Comparison of ENCODE assay signal across 9 cellular contexts in genomic region chr1:28160677-28161328, GRCh38. TPM values are rescaled to one million over a fixed set of nuclear protein-coding genes. Genes with fewer than 3 reads are reported as not detected.
A peak's percentile ranks its signal among the peaks of the same experiment; 100 is the strongest.
DNase-seq lines count a peak whose midpoint lies in the region; ATAC-seq and TF ChIP-seq lines count a peak whose summit lies in the region.
"Had no signal": no experiment of that assay in that cellular context is flagged by ENCODE, and none has a peak within 500 bp of the region (broad histone marks: within the 10 kb centered on the region; RNA-seq: fewer than 3 reads in every experiment).

No MANE protein-coding gene starts in this region.

- H4K91ac ChIP-seq in IMR-90 (ENCODE audit: insufficient read depth, low read depth, low read length), result peak overlapping the region; percentile 87

- CTCF ChIA-PET in IMR-90 (lab: Yijun Ruan, JAX), result interaction anchor here (1.0 kb wide), 1 partner anchor 49 kb away, joined by 4 read pairs; no protein-coding TSS in a partner anchor

- H2AK5ac ChIP-seq in IMR-90 (ENCODE audit: low read depth, low read length), result peak overlapping the region; percentile 80; the same call in 1 of the 2 replicates

- peak overlapping the region; percentile 68 for H2BK20ac ChIP-seq in IMR-90 (ENCODE audit: low read depth, low read length)

- H3K27me3 ChIP-seq in IMR-90 (ENCODE audit: control insufficient read depth, insufficient read depth, low read length), result no peaks in the 10 kb centered on the region

- H3K4ac ChIP-seq in IMR-90 (ENCODE audit: low read depth, low read length), result peak overlapping the region; percentile 93

- no peaks in the 10 kb centered on the region for H3K9me3 Mint-ChIP-seq in activated T-cell treated with anti-CD3 and anti-CD28 coated beads, Interleukin-2, amount 50 U/mL, for 24 hours

- dilution Hi-C loops in IMR-90 (cut with HindIII; ENCODE audit: low sequenced_read_pairs, unreplicated experiment), result no loop called here

- peak overlapping the region; percentile 70 for H2BK5ac ChIP-seq in IMR-90 (ENCODE audit: low read depth, low read length, poor library complexity, severe bottlenecking)

- H3K56ac ChIP-seq in IMR-90 (ENCODE audit: extremely low read depth, insufficient read depth, low read length), result peak overlapping the region; percentile 71; the same call in 1 of the 2 replicates

- peak overlapping the region; percentile 91 for H3K14ac ChIP-seq in IMR-90 (replicated peaks; ENCODE audit: low read depth, low read length)

- no TSS peak for BruUV-seq in IMR-90 (replicated peaks; lab: Mats Ljungman, UMichigan)

- POLR2A ChIA-PET in IMR-90 (lab: Charles Lee; ENCODE audit: unreplicated experiment), result interaction anchor here (0.9 kb wide), 1 partner anchor 12 kb away, joined by 13 read pairs; no protein-coding TSS in a partner anchor

- peak overlapping the region; percentile 54; the same call in 1 of the 2 replicates for H3K23ac ChIP-seq in IMR-90 (ENCODE audit: low read depth, low read length)

- H3K27ac Mint-ChIP-seq in activated T-cell treated with anti-CD3 and anti-CD28 coated beads, Interleukin-2, amount 50 U/mL, for 24 hours, result no peak overlapping the region
- H3K27ac Mint-ChIP-seq: T-helper 1 cell treated with Interleukin-12 subunit alpha and Interleukin-12 subunit beta and Interleukin-4 antibody, amounts not matched to agents 30 μg/mL and 1 μg/mL, for 36 hours had no signal

- no peak overlapping the region for H3K9ac ChIP-seq in IMR-90 (ENCODE audit: low read depth, low read length)

- H3K4me3 ChIP-seq in IMR-90 (ENCODE audit: insufficient read depth, low read depth, low read length) (no peak overlapping the region), choroid plexus epithelial cell (ENCODE audit: low read depth, low read length) (no peak overlapping the region)

- H3K27ac ChIP-seq in IMR-90 (ENCODE audit: insufficient read depth, low read length), result peak overlapping the region; percentile 92

- no peak for TF ChIP-seq CTCF in IMR-90 (conservative IDR thresholded peaks at IDR 0.05; ENCODE audit: low read depth, low read length)
- no peak for TF ChIP-seq CTCF in choroid plexus epithelial cell (conservative IDR thresholded peaks at IDR 0.05; ENCODE audit: low read depth, low read length)

- H3K18ac ChIP-seq in IMR-90 (ENCODE audit: low read depth, low read length), result peak overlapping the region; percentile 78

- TF ChIP-seq POLR2A in IMR-90 (IDR thresholded peaks at IDR 0.05; ENCODE audit: low read depth, low read length), result no peak

- peaks cover 21% of the 10 kb centered on the region for H3K9me1 ChIP-seq in IMR-90 (ENCODE audit: insufficient read depth, low read length)

- ATAC-seq in IMR-90 (ENCODE audit: low read depth) (peak; percentile 71), GM18498 (IDR thresholded peaks at IDR 0.05; ENCODE audit: unreplicated experiment) (no peak), HG03565 (IDR thresholded peaks at IDR 0.05; ENCODE audit: unreplicated experiment) (no peak)

- peak overlapping the region; percentile 79; the same call in 2 of the 3 replicates for H2BK15ac ChIP-seq in IMR-90 (ENCODE audit: low read depth, low read length)

- H3K4me1 Mint-ChIP-seq in activated T-cell treated with anti-CD3 and anti-CD28 coated beads, Interleukin-2, amount 50 U/mL, for 24 hours (ENCODE audit: low read depth), result no peaks in the 10 kb centered on the region

- peak overlapping the region; percentile 93 for H2BK120ac ChIP-seq in IMR-90 (ENCODE audit: low read depth, low read length)

- peaks cover 22% of the 10 kb centered on the region for H3K27me3 Mint-ChIP-seq in activated T-cell treated with anti-CD3 and anti-CD28 coated beads, Interleukin-2, amount 50 U/mL, for 24 hours

- WGBS in IMR-90 (ENCODE audit: extremely low coverage in 2 of 2, insufficient read length in 1 of 2), 2 experiments, result 100% methylated on average over 2 of the region's 5 CpGs; no CpG with 5 or more reads in 1 of the 2 experiments

- peak overlapping the region; percentile 90 for H2AK9ac ChIP-seq in IMR-90 (replicated peaks; ENCODE audit: low read depth, low read length, poor library complexity)

- H4K5ac ChIP-seq in IMR-90 (ENCODE audit: low read depth, low read length), result peak overlapping the region; percentile 85

- peaks cover 26% of the 10 kb centered on the region for H3K4me1 ChIP-seq in IMR-90 (ENCODE audit: control insufficient read depth, insufficient read depth, low read length)

- peak overlapping the region; percentile 83 for H2AFZ ChIP-seq in IMR-90 (replicated peaks; ENCODE audit: low read length, poor library complexity)

- H3K9me3 ChIP-seq in IMR-90 (ENCODE audit: control insufficient read depth, insufficient read depth, low read length), result no peaks in the 10 kb centered on the region

- H3K4me3 Mint-ChIP-seq in activated T-cell treated with anti-CD3 and anti-CD28 coated beads, Interleukin-2, amount 50 U/mL, for 24 hours, result no peak overlapping the region
- H3K4me3 Mint-ChIP-seq: T-helper 1 cell treated with Interleukin-12 subunit alpha and Interleukin-12 subunit beta and Interleukin-4 antibody, amounts not matched to agents 30 μg/mL and 1 μg/mL, for 36 hours had no signal

- TF ChIP-seq RAD21 in IMR-90 (IDR thresholded peaks at IDR 0.05; ENCODE audit: low read length), result no peak

- H3K36me3 ChIP-seq in IMR-90 (ENCODE audit: control insufficient read depth, insufficient read depth, low read length), result no peaks in the 10 kb centered on the region

- peak; percentile 90 for DNase-seq in IMR-90
- peak; percentile 91 for DNase-seq in choroid plexus epithelial cell (ENCODE audit: low read depth)
- DNase-seq in kidney glomerular epithelial cell (lab: John Stamatoyannopoulos, UW), result peak; percentile 30
- DNase-seq in stromal cell of bone marrow (ENCODE audit: low read depth), result peak; percentile 44
- DNase-seq in activated T-cell treated with anti-CD3 and anti-CD28 coated beads, Interleukin-2, amount 50 U/mL, for 24 hours, result no peak
- DNase-seq: DMS153 had no signal

- H3K79me1 ChIP-seq in IMR-90 (ENCODE audit: low read depth in 1 of 2, low read length in 2 of 2), result no peaks in the 10 kb centered on the region

- no peaks in the 10 kb centered on the region for H3K36me3 Mint-ChIP-seq in activated T-cell treated with anti-CD3 and anti-CD28 coated beads, Interleukin-2, amount 50 U/mL, for 24 hours (ENCODE audit: low read depth)

- H4K20me1 ChIP-seq in IMR-90 (ENCODE audit: insufficient read depth, low read length), result no peaks in the 10 kb centered on the region

- H3K4me2 ChIP-seq in IMR-90 (ENCODE audit: low read depth, low read length), result 0 out of 2 replicates have a peak overlapping the region, but pooled peaks have one; percentile 23

- intact Hi-C loops in IMR-90 (cut with micrococcal nuclease), result loop anchor here (5.0 kb wide), 1 partner anchor 64 kb away; no protein-coding TSS in a partner anchor

- H4K8ac ChIP-seq in IMR-90 (ENCODE audit: low read depth in 2 of 2, low read length in 2 of 2), result peak overlapping the region; percentile 17 to 93; a peak in 3 of 4 replicates

- in situ Hi-C loops in IMR-90 (cut with MboI; ENCODE audit: low sequenced_read_pairs), result no loop called here

TF ChIP-seq in IMR-90, 13 proteins besides CTCF, POLR2A, EP300 and RAD21:
- TF ChIP-seq CEBPB (IDR thresholded peaks at IDR 0.05; ENCODE audit: low read depth, low read length), result 0 out of 2 replicates have a peak, but pooled peaks have one; percentile 6
- TF ChIP-seq SMC3 (IDR thresholded peaks at IDR 0.05; ENCODE audit: low read depth, low read length), result no peak
- TF ChIP-seq, protein P1, sequence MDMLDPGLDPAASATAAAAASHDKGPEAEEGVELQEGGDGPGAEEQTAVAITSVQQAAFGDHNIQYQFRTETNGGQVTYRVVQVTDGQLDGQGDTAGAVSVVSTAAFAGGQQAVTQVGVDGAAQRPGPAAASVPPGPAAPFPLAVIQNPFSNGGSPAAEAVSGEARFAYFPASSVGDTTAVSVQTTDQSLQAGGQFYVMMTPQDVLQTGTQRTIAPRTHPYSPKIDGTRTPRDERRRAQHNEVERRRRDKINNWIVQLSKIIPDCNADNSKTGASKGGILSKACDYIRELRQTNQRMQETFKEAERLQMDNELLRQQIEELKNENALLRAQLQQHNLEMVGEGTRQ (IDR thresholded peaks at IDR 0.05; ENCODE audit: low read depth, low read length), result 0 out of 2 replicates have a peak, but pooled peaks have one; percentile 32
- TF ChIP-seq NFE2L2 (IDR thresholded peaks at IDR 0.05; ENCODE audit: low read depth, low read length), result no peak

RNA-seq across cellular contexts. Expression of gene PTAFR, which starts 15.7 kb away (rescaled TPM):
- total RNA-seq in IMR-90 (2012; rRNA removed), result under 0.01 and 0.18 TPM in 2 replicates
- 0.17 and 0.30 TPM in 2 replicates for polyA plus RNA-seq in IMR-90 (2012; rRNA removed)
- polyA plus RNA-seq in IMR-90 (2012; cell fraction: cytosol; rRNA removed), result 0.09 and 0.11 TPM in 2 replicates
- polyA plus RNA-seq in IMR-90 (2012; cell fraction: nucleus; rRNA removed; ENCODE audit: low replicate concordance), result 0.06 and 0.16 TPM in 2 replicates
